Comparison of ENCODE assay signal across 8 cellular contexts in genomic region chr20:5118220-5119142, GRCh38. TPM values are rescaled to one million over a fixed set of nuclear protein-coding genes. Genes with fewer than 3 reads are reported as not detected.
DNase-seq lines count a peak whose midpoint lies in the region; ATAC-seq, FAIRE-seq and TF ChIP-seq lines count a peak whose summit lies in the region.

No MANE protein-coding gene starts in this region.

- no peaks in the 10 kb centered on the region for H3K9me3 ChIP-seq in OCI-LY3 (ENCODE audit: insufficient read depth, low read length)
- no peaks in the 10 kb centered on the region for H3K9me3 ChIP-seq in endothelial cell of umbilical vein (replicated peaks; ENCODE audit: control insufficient read depth, insufficient read depth, low read length)
- H3K9me3 ChIP-seq in trophoblast cell (ENCODE audit: insufficient read depth, low read depth, low read length): no peaks in the 10 kb centered on the region

- H3K4ac ChIP-seq in trophoblast cell (ENCODE audit: low read depth, low read length): peak overlapping the region; percentile 95

- H2BK5ac ChIP-seq in trophoblast cell (ENCODE audit: low read depth, low read length, poor library complexity): no peak overlapping the region

- TF ChIP-seq POLR2A in endothelial cell of umbilical vein (IDR thresholded peaks at IDR 0.05; ENCODE audit: low read depth, low read length): no peak

- DNase-seq in endothelial cell of umbilical vein (ENCODE audit: low read depth, low spot score) (peak; percentile 8), trophoblast cell (no peak), nucleus accumbens (lab: John Stamatoyannopoulos, UW) (no peak)
- no peak for DNase-seq in activated CD4-positive, alpha-beta T cell treated with anti-CD3 and anti-CD28 coated beads, Interleukin-2, amount 50 U/mL, for 1 hour

- BruUV-seq in endothelial cell of umbilical vein (replicated peaks; lab: Mats Ljungman, UMichigan): no TSS peak

- no peak for ATAC-seq in esophagus mucosa
- ATAC-seq in GM18870 (IDR thresholded peaks at IDR 0.05; ENCODE audit: unreplicated experiment): no peak

- CTCF ChIA-PET in endothelial cell of umbilical vein (lab: Charles Lee): interaction anchor here (1.5 kb wide), 1 partner anchor 505 kb away, joined by 4 read pairs; no protein-coding TSS in a partner anchor

- H3K79me2 ChIP-seq in OCI-LY3 (ENCODE audit: low read length): peaks cover 47% of the 10 kb centered on the region
- peaks cover 37% of the 10 kb centered on the region for H3K79me2 ChIP-seq in endothelial cell of umbilical vein (ENCODE audit: control insufficient read depth, insufficient read depth, low read length)
- peaks cover 13% of the 10 kb centered on the region for H3K79me2 ChIP-seq in trophoblast cell (ENCODE audit: control insufficient read depth, insufficient read depth, low read length, poor library complexity)

- no peaks in the 10 kb centered on the region for H3K27me3 ChIP-seq in OCI-LY3 (ENCODE audit: low read depth, low read length)
- H3K27me3 ChIP-seq in endothelial cell of umbilical vein (ENCODE audit: control insufficient read depth in 2 of 2, insufficient read depth in 2 of 2, low read length in 2 of 2): no peaks in the 10 kb centered on the region
- H3K27me3 ChIP-seq in trophoblast cell (ENCODE audit: insufficient read depth, low read length): no peaks in the 10 kb centered on the region

- H2BK120ac ChIP-seq in trophoblast cell (ENCODE audit: insufficient read depth, low read length, poor library complexity): no peak overlapping the region

- H3K4me3 ChIP-seq in GM08714 (ENCODE audit: low read length): peak overlapping the region; percentile 99
- H3K4me3 ChIP-seq in OCI-LY3 (ENCODE audit: low read length): peak overlapping the region; percentile 89
- H3K4me3 ChIP-seq in endothelial cell of umbilical vein (replicated peaks in 1 of 3; ENCODE audit: insufficient read depth in 1 of 3, low read depth in 1 of 3, low read length in 3 of 3): peak overlapping the region; percentile 83 to 95 (median 90)
- peak overlapping the region; percentile 89 for H3K4me3 ChIP-seq in trophoblast cell (ENCODE audit: low read depth, low read length)

- WGBS in trophoblast cell (ENCODE audit: extremely low coverage, insufficient coverage, insufficient read length): no CpG with 5 or more reads among the region's 23 CpGs

- H4K8ac ChIP-seq in trophoblast cell (ENCODE audit: low read depth, low read length): peak overlapping the region; percentile 12

- dilution Hi-C loops in endothelial cell of umbilical vein (cut with MboI; ENCODE audit: extremely low pct_ligation_motif_present, low sequenced_read_pairs): no loop called here

- H3K14ac ChIP-seq in trophoblast cell (ENCODE audit: low read length): peak overlapping the region; percentile 42

- no peak overlapping the region for H2AK5ac ChIP-seq in trophoblast cell (ENCODE audit: low read length)

- H4K20me1 ChIP-seq in OCI-LY3 (ENCODE audit: insufficient read depth, low read length): peaks cover 25% of the 10 kb centered on the region
- no peaks in the 10 kb centered on the region for H4K20me1 ChIP-seq in endothelial cell of umbilical vein (replicated peaks; ENCODE audit: control insufficient read depth, extremely low read depth, insufficient read depth, low read length)

- POLR2A ChIA-PET in endothelial cell of umbilical vein (lab: Charles Lee): interaction anchor here (0.6 to 1.7 kb wide), 2 partner anchors 61 to 74 kb away, joined by 4 to 6 read pairs; no protein-coding TSS in a partner anchor

- H3K9ac ChIP-seq in OCI-LY3 (ENCODE audit: low read length) (peak overlapping the region; percentile 98), endothelial cell of umbilical vein (replicated peaks; ENCODE audit: extremely low read depth, insufficient read depth, low read length) (peak overlapping the region; percentile 87), trophoblast cell (ENCODE audit: low read length) (peak overlapping the region; percentile 81)

- TF ChIP-seq CTCF in OCI-LY3 (IDR thresholded peaks at IDR 0.05; ENCODE audit: low read depth, low read length) (no peak), endothelial cell of umbilical vein (IDR thresholded peaks at IDR 0.05; ENCODE audit: extremely low read depth in 1 of 2, insufficient read depth in 1 of 2, low read depth in 1 of 2, low read length in 2 of 2) (no peak)

- peaks cover 52% of the 10 kb centered on the region for H3K4me1 ChIP-seq in OCI-LY3 (ENCODE audit: low read length)
- peaks cover 24% of the 10 kb centered on the region for H3K4me1 ChIP-seq in endothelial cell of umbilical vein (ENCODE audit: control insufficient read depth, extremely low read depth, insufficient read depth, low read length)
- peaks cover 2% of the 10 kb centered on the region in 2 experiments for H3K4me1 ChIP-seq in trophoblast cell (ENCODE audit: control insufficient read depth in 1 of 2, insufficient read depth in 2 of 2, low read length in 2 of 2)

- H2BK12ac ChIP-seq in trophoblast cell (ENCODE audit: low read length): no peak overlapping the region

- peaks cover 6% of the 10 kb centered on the region for H3K79me1 ChIP-seq in trophoblast cell (ENCODE audit: low read length)

- intact Hi-C loops in endothelial cell of umbilical vein (cut with micrococcal nuclease): no loop called here

- no peak overlapping the region for H4K12ac ChIP-seq in trophoblast cell (ENCODE audit: low read depth, low read length)

- H3K27ac ChIP-seq in OCI-LY3 (ENCODE audit: low read length) (peak overlapping the region; percentile 91), endothelial cell of umbilical vein (ENCODE audit: insufficient read depth, low read depth, low read length) (peak overlapping the region; percentile 58), trophoblast cell (ENCODE audit: low read depth, low read length) (peak overlapping the region; percentile 7)

- H3K18ac ChIP-seq in trophoblast cell (ENCODE audit: low read length): peak overlapping the region; percentile 12

- peak overlapping the region; percentile 91 for H3K4me2 ChIP-seq in OCI-LY3 (ENCODE audit: low read length)
- peak overlapping the region; percentile 91 for H3K4me2 ChIP-seq in endothelial cell of umbilical vein (ENCODE audit: insufficient read depth, low read length)
- peak overlapping the region; percentile 72 for H3K4me2 ChIP-seq in trophoblast cell (ENCODE audit: low read length)

- no peak overlapping the region for H3K23ac ChIP-seq in trophoblast cell (ENCODE audit: low read length)

- FAIRE-seq in endothelial cell of umbilical vein (lab: Jason Lieb, UNC): no peak

- H3K36me3 ChIP-seq in OCI-LY3 (replicated peaks; ENCODE audit: low read depth, low read length) (peaks cover 54% of the 10 kb centered on the region), endothelial cell of umbilical vein (ENCODE audit: control insufficient read depth in 2 of 2, extremely low read depth in 1 of 2, insufficient read depth in 2 of 2, low read length in 2 of 2) (peaks cover 0 to 3% of the 10 kb centered on the region in 2 experiments), trophoblast cell (ENCODE audit: control insufficient read depth in 1 of 2, insufficient read depth in 2 of 2, low read length in 2 of 2) (peaks cover 9 to 19% of the 10 kb centered on the region in 2 experiments)

- peak overlapping the region; percentile 32 for H4K91ac ChIP-seq in trophoblast cell (ENCODE audit: low read depth, low read length)

- H2AFZ ChIP-seq in OCI-LY3 (ENCODE audit: low read depth, low read length): no peak overlapping the region
- no peak overlapping the region for H2AFZ ChIP-seq in endothelial cell of umbilical vein (ENCODE audit: low read depth, low read length)
- H2AFZ ChIP-seq in trophoblast cell (ENCODE audit: insufficient read depth, low read length, poor library complexity): peak overlapping the region; percentile 40

- H3K9me1 ChIP-seq in endothelial cell of umbilical vein (replicated peaks; ENCODE audit: control insufficient read depth, extremely low read depth, insufficient read depth, low read length): no peaks in the 10 kb centered on the region

TF ChIP-seq in endothelial cell of umbilical vein, 7 proteins besides CTCF, POLR2A, EP300 and RAD21 (continues in another document):
- no peak for TF ChIP-seq MAX (IDR thresholded peaks at IDR 0.05; ENCODE audit: insufficient read depth, insufficient read length)

RNA-seq across cellular contexts. Expression of gene PCNA, which starts 1.3 kb away (rescaled TPM):
- total RNA-seq in endothelial cell of umbilical vein: 161 and 175 TPM in 2 replicates
- 261 and 295 TPM in 2 replicates for polyA plus RNA-seq in endothelial cell of umbilical vein
- 260 and 295 TPM in 2 replicates for polyA plus RNA-seq in endothelial cell of umbilical vein (2011; cell fraction: cytosol; rRNA removed)
- 125 and 178 TPM in 2 replicates for polyA plus RNA-seq in endothelial cell of umbilical vein (2011; cell fraction: nucleus; rRNA removed)
- polyA plus RNA-seq in endothelial cell of umbilical vein (2012): 108 and 212 TPM in 2 replicates
- 94.7 and 108 TPM in 2 replicates for polyA minus RNA-seq in endothelial cell of umbilical vein
- polyA minus RNA-seq in endothelial cell of umbilical vein (2011; cell fraction: cytosol; rRNA and poly(A)+ RNA removed): 273 TPM
- polyA minus RNA-seq in endothelial cell of umbilical vein (2011; cell fraction: nucleus; rRNA and poly(A)+ RNA removed): 36.3 and 38.9 TPM in 2 replicates
- polyA plus RNA-seq in trophoblast cell (2013): 125 and 128 TPM in 2 replicates
- 81.9 TPM for total RNA-seq in esophagus mucosa

RNA-seq across cellular contexts. Expression of gene TMEM230, which starts 5.6 kb away (rescaled TPM):
- total RNA-seq in endothelial cell of umbilical vein (80.5 and 93.3 TPM in 2 replicates), esophagus mucosa (34.9 TPM)
- polyA plus RNA-seq in endothelial cell of umbilical vein: 139 and 146 TPM in 2 replicates
- polyA plus RNA-seq in endothelial cell of umbilical vein (2011; cell fraction: cytosol; rRNA removed): 131 and 137 TPM in 2 replicates
- polyA plus RNA-seq in endothelial cell of umbilical vein (2011; cell fraction: nucleus; rRNA removed): 37.7 and 42.2 TPM in 2 replicates
- polyA plus RNA-seq in endothelial cell of umbilical vein (2012): 134 and 142 TPM in 2 replicates
- 78.7 and 82.3 TPM in 2 replicates for polyA minus RNA-seq in endothelial cell of umbilical vein
- 17.3 TPM for polyA minus RNA-seq in endothelial cell of umbilical vein (2011; cell fraction: cytosol; rRNA and poly(A)+ RNA removed)
- 19.9 and 20.0 TPM in 2 replicates for polyA minus RNA-seq in endothelial cell of umbilical vein (2011; cell fraction: nucleus; rRNA and poly(A)+ RNA removed)
- polyA plus RNA-seq in trophoblast cell (2013): 109 and 115 TPM in 2 replicates

RNA-seq across cellular contexts. Expression of gene CDS2, which starts 8.3 kb away (rescaled TPM):
- total RNA-seq in endothelial cell of umbilical vein (48.1 and 49.0 TPM in 2 replicates), esophagus mucosa (24.5 TPM)
- 39.5 and 47.0 TPM in 2 replicates for polyA plus RNA-seq in endothelial cell of umbilical vein
- 22.9 and 24.9 TPM in 2 replicates for polyA plus RNA-seq in endothelial cell of umbilical vein (2011; cell fraction: cytosol; rRNA removed)
- polyA plus RNA-seq in endothelial cell of umbilical vein (2011; cell fraction: nucleus; rRNA removed): 19.1 and 25.9 TPM in 2 replicates
- polyA plus RNA-seq in endothelial cell of umbilical vein (2012): 30.0 and 30.7 TPM in 2 replicates
- polyA minus RNA-seq in endothelial cell of umbilical vein: 122 and 166 TPM in 2 replicates
- 7.8 TPM for polyA minus RNA-seq in endothelial cell of umbilical vein (2011; cell fraction: cytosol; rRNA and poly(A)+ RNA removed)
- 20.5 and 42.7 TPM in 2 replicates for polyA minus RNA-seq in endothelial cell of umbilical vein (2011; cell fraction: nucleus; rRNA and poly(A)+ RNA removed)
- polyA plus RNA-seq in trophoblast cell (2013): 25.0 and 25.8 TPM in 2 replicates

Comparison
In these comparisons a context has a peak if more than half of its experiments do, and no peak if none do; other contexts are left out.
1. H3K27ac ChIP-seq: peak in every context shown above with its lines; median percentile 91 in OCI-LY3; 58 in endothelial cell of umbilical vein; 7 in trophoblast cell.